In the genomic region with DNA sequence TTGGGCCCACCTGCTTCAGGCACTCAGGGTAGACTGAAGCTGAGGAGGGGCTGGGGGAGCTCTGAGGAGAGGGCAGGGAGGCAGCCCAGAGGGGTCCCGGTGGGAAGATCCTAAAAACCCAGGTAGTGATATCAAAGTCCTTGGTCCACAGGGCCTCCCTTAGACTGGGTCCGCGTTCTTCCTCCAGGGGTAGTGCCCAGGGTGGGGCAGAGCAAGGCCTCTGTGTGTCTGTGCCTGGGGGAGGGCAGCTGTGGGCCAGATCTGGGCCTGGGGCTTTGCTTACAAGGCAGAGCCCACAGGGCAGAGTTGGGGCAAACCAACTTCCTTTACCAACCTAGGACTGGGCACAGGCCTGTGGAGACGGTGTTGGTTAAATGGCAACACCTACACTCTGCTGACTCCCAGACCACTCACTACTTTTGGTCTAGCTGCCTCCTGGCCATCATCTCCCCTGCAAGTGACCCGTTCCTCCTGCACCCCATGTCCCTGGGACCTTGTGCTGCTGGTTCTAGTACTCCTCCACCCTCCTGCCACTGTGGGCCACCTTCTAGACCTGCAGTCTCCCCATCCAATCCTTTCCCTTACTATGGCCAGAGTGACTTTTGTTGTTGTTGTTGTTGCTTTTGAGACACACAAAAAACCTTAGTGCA, we compare ENCODE assay signal across 1 cellular context.
TF ChIP-seq lines count a peak whose summit lies in the region.

No MANE protein-coding gene starts in this region.

TF ChIP-seq in HepG2, 621 proteins besides CTCF, POLR2A, EP300 and RAD21:
- no peak for TF ChIP-seq KLF16 (CRISPR knock-in tag; IDR thresholded peaks at IDR 0.05)
- TF ChIP-seq ZNF530 (CRISPR knock-in tag; IDR thresholded peaks at IDR 0.05; ENCODE audit: low read depth), result no peak
- TF ChIP-seq AGO2 (optimal IDR thresholded peaks at IDR 0.05; ENCODE audit: low read depth, low read length), result peak; percentile 44
- TF ChIP-seq ZNF441 (CRISPR knock-in tag; IDR thresholded peaks at IDR 0.05; ENCODE audit: borderline replicate concordance), result no peak
- TF ChIP-seq RBM22 (optimal IDR thresholded peaks at IDR 0.05; ENCODE audit: low read length), result peak; percentile 8
